16 cellular contexts compared by ENCODE assay signal in the genomic region with DNA sequence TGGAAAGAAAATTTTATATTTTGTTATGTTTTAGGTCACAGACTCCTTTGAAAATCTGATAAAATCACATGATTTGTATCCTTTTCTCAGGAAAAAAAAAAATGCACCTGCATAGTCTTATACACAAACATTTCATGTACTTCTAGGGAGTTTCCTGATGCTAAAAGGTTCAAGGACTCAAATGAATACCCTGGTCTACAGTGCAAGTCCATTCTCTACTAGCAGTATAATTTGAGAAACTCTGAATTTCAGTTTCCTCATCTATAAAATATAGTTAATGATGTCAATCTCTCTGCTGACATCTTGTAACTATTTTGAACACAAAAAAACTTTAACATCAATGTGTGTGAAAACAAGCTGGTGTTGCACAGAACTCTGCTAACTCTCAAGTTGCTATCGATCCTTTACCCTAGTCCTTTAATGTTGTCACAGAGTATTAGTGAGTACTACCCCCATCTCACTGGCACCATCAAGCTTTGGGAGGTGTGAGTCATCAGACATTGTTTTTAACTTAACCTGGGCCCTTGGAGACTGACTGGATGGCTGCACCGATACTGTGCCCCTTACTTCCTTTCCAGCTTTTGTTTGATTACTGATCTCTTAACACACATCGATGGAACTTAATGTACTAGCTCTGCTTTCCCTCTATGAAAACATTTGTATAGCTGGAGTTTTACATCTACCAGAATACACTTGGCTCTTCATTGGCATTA.
DNase-seq lines count a peak whose midpoint lies in the region; ATAC-seq and TF ChIP-seq lines count a peak whose summit lies in the region.
"Had no signal": no experiment of that assay in that cellular context is flagged by ENCODE, and none has a peak within 500 bp of the region (broad histone marks: within the 10 kb centered on the region; RNA-seq: fewer than 3 reads in every experiment).

No MANE protein-coding gene starts in this region.

- DNase-seq in HT1080 (ENCODE audit: low read depth) (peak; percentile 1), PC-3 (no peak), NCI-H2029 treated with DMSO at 0.1 percent for 48 hours (lab: John Stamatoyannopoulos, UW) (no peak), medulla oblongata (ENCODE audit: extremely low spot score) (no peak), NCI-H748 treated with DMSO at 0.1 percent for 48 hours (lab: John Stamatoyannopoulos, UW) (no peak)
- DNase-seq in stimulated activated effector memory CD8-positive, alpha-beta T cell treated with anti-CD3 and anti-CD28 coated beads, Interleukin-12 subunit alpha, Interleukin-12 subunit beta, amount 100 ng/mL, for 72 hours (ENCODE audit: low spot score in 2 of 2) = no peak
- DNase-seq: CD8-positive, alpha-beta memory T cell; HFFc6; NCI-H2227 treated with DMSO at 0.1 percent for 48 hours; small intestine; thyroid gland had no signal

- H3K36me3 ChIP-seq in PC-3 (ENCODE audit: low read depth, low read length) = no peaks in the 10 kb centered on the region
- H3K36me3 ChIP-seq: esophagus muscularis mucosa, neutrophil, thyroid gland had no signal

- no peaks in the 10 kb centered on the region for H3K4me1 Mint-ChIP-seq in stimulated activated effector memory CD8-positive, alpha-beta T cell treated with anti-CD3 and anti-CD28 coated beads, Interleukin-12 subunit alpha, Interleukin-12 subunit beta, amount 100 ng/mL, for 72 hours
- H3K4me1 Mint-ChIP-seq: CD8-positive, alpha-beta memory T cell had no signal

- no peaks in the 10 kb centered on the region for H3K79me2 ChIP-seq in PC-3 (ENCODE audit: low read length)

- no peaks in the 10 kb centered on the region for H3F3A ChIP-seq in PC-3 (ENCODE audit: low read length, unreplicated experiment)

- H3K27ac ChIP-seq in PC-3 (ENCODE audit: low read length) = no peak overlapping the region
- H3K27ac ChIP-seq: esophagus muscularis mucosa, neutrophil, thyroid gland had no signal

- no peak for TF ChIP-seq CTCF in PC-3 (conservative IDR thresholded peaks at IDR 0.05; ENCODE audit: low read depth, low read length)

- no TSS peak for BruUV-seq in PC-3 (replicated peaks; lab: Mats Ljungman, UMichigan)

- H3K4me2 ChIP-seq in PC-3 (ENCODE audit: low read length) = no peak overlapping the region

- no peaks in the 10 kb centered on the region for H3K27me3 ChIP-seq in PC-3 (ENCODE audit: low read length)
- H3K27me3 ChIP-seq: esophagus muscularis mucosa, neutrophil, thyroid gland had no signal

- H3K9me3 Mint-ChIP-seq in stimulated activated effector memory CD8-positive, alpha-beta T cell treated with anti-CD3 and anti-CD28 coated beads, Interleukin-12 subunit alpha, Interleukin-12 subunit beta, amount 100 ng/mL, for 72 hours = peaks cover 8% of the 10 kb centered on the region

- no peaks in the 10 kb centered on the region for H3K4me1 ChIP-seq in PC-3 (ENCODE audit: insufficient read depth, low read length)
- H3K4me1 ChIP-seq: thyroid gland had no signal

- H3K27ac Mint-ChIP-seq in stimulated activated effector memory CD8-positive, alpha-beta T cell treated with anti-CD3 and anti-CD28 coated beads, Interleukin-12 subunit alpha, Interleukin-12 subunit beta, amount 100 ng/mL, for 72 hours = no peak overlapping the region
- H3K27ac Mint-ChIP-seq: CD8-positive, alpha-beta memory T cell; HFFc6 had no signal

- intact Hi-C loops in PC-3 (cut with micrococcal nuclease) = no loop called here

- POLR2A ChIA-PET in PC-3 (lab: Charles Lee; ENCODE audit: unreplicated experiment) = no interaction called here

- H3K4me3 ChIP-seq in PC-3 (ENCODE audit: low read length) = no peak overlapping the region
- H3K4me3 ChIP-seq: esophagus muscularis mucosa, lung, thyroid gland had no signal

- no peaks in the 10 kb centered on the region for H4K20me1 ChIP-seq in PC-3 (ENCODE audit: low read length)

- ATAC-seq in GM18858 (IDR thresholded peaks at IDR 0.05; ENCODE audit: unreplicated experiment) (peak; percentile 43), GM21786 (IDR thresholded peaks at IDR 0.05; ENCODE audit: unreplicated experiment) (peak; percentile 33), PC-3 (no peak)
- peak; percentile 32 for ATAC-seq in stimulated activated effector memory CD8-positive, alpha-beta T cell treated with anti-CD3 and anti-CD28 coated beads, Interleukin-12 subunit alpha, Interleukin-12 subunit beta, amount 100 ng/mL, for 72 hours

- no peaks in the 10 kb centered on the region for H3K36me3 Mint-ChIP-seq in stimulated activated effector memory CD8-positive, alpha-beta T cell treated with anti-CD3 and anti-CD28 coated beads, Interleukin-12 subunit alpha, Interleukin-12 subunit beta, amount 100 ng/mL, for 72 hours
- H3K36me3 Mint-ChIP-seq: CD8-positive, alpha-beta memory T cell had no signal

- no peak overlapping the region for H3K9ac ChIP-seq in PC-3 (ENCODE audit: low read length)

- no peak overlapping the region for H2AFZ ChIP-seq in PC-3 (ENCODE audit: low read length)

- CTCF ChIA-PET in PC-3 (lab: Charles Lee) = no interaction called here

- no peaks in the 10 kb centered on the region for H3K9me2 ChIP-seq in PC-3 (replicated peaks; ENCODE audit: low read length)

- no peak overlapping the region for H3K4me3 Mint-ChIP-seq in stimulated activated effector memory CD8-positive, alpha-beta T cell treated with anti-CD3 and anti-CD28 coated beads, Interleukin-12 subunit alpha, Interleukin-12 subunit beta, amount 100 ng/mL, for 72 hours
- H3K4me3 Mint-ChIP-seq: CD8-positive, alpha-beta memory T cell; HFFc6 had no signal

- no peaks in the 10 kb centered on the region for H3K9me3 ChIP-seq in PC-3 (ENCODE audit: low read length)
- H3K9me3 ChIP-seq: esophagus muscularis mucosa, neutrophil, thyroid gland had no signal
